13 cellular contexts compared by ENCODE assay signal in the genomic region with DNA sequence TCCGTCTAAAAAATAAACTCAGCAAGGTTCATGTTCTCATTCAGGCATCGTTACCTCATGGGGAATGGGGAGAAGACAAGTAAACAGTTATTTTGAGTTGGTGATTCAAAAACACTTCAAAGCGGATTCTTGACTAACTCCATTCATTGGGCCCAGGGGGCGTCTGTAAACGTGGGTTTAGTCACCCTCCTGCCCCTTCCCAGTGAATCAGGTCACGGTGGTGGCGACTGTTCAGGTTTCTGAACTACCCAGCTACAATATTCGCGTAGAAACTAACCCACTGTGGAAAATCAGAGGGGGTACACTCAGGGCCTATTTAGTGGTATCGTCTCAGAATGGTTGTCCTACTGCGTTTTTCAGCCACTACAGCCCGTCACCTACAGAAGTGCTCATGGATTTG. TPM values are rescaled to one million over a fixed set of nuclear protein-coding genes. Genes with fewer than 3 reads are reported as not detected.
DNase-seq lines count a peak whose midpoint lies in the region; ATAC-seq and TF ChIP-seq lines count a peak whose summit lies in the region.
"Had no signal": no experiment of that assay in that cellular context is flagged by ENCODE, and none has a peak within 500 bp of the region (broad histone marks: within the 10 kb centered on the region; RNA-seq: fewer than 3 reads in every experiment).

No MANE protein-coding gene starts in this region.

- peaks cover 68% of the 10 kb centered on the region for H3F3A ChIP-seq in neural progenitor cell (ENCODE audit: low read depth)

- H3K4me2 ChIP-seq in neural progenitor cell, result peak overlapping the region; percentile 86

- intact Hi-C loops in CD4-positive, alpha-beta T cell (cut with DNase I, micrococcal nuclease), result no loop called here
- intact Hi-C loops in natural killer cell (cut with micrococcal nuclease), result no loop called here

- no peak for TF ChIP-seq CTCF in CD4-positive, alpha-beta T cell (IDR thresholded peaks at IDR 0.05)
- TF ChIP-seq CTCF in neural progenitor cell (IDR thresholded peaks at IDR 0.05) (no peak), natural killer cell (IDR thresholded peaks at IDR 0.05) (no peak)

- no peaks in the 10 kb centered on the region for H3K9me3 Mint-ChIP-seq in CD4-positive, alpha-beta T cell
- H3K9me3 Mint-ChIP-seq in neural progenitor cell (peaks cover 13% of the 10 kb centered on the region), natural killer cell (no peaks in the 10 kb centered on the region)

- no peak overlapping the region for H3K27ac ChIP-seq in CD4-positive, alpha-beta T cell (ENCODE audit: low read depth, low read length)
- H3K27ac ChIP-seq in HUES6 (ENCODE audit: low read depth, low read length) (no peak overlapping the region), ectodermal cell (ENCODE audit: insufficient read depth, low read depth, low read length, poor library complexity, severe bottlenecking) (no peak overlapping the region), neural progenitor cell (no peak overlapping the region)

- H2AFZ ChIP-seq in neural progenitor cell (replicated peaks), result no peak overlapping the region

- H3K27me3 Mint-ChIP-seq in CD4-positive, alpha-beta T cell, result peaks cover 30% of the 10 kb centered on the region
- H3K27me3 Mint-ChIP-seq in neural progenitor cell (ENCODE audit: insufficient read depth, low read depth), result peaks cover 65% of the 10 kb centered on the region
- H3K27me3 Mint-ChIP-seq in natural killer cell (ENCODE audit: low read depth in 2 of 2), result peaks cover 49 to 75% of the 10 kb centered on the region in 2 donors

- POLR2A ChIA-PET in CD4-positive, alpha-beta T cell (lab: Charles Lee), result interaction anchor here (1.0 to 1.8 kb wide), 2 partner anchors 55 to 137 kb away, joined by 3 to 7 read pairs; no protein-coding TSS in a partner anchor

- H3K9me3 ChIP-seq in CD4-positive, alpha-beta T cell (ENCODE audit: control insufficient read depth, low read length), result no peaks in the 10 kb centered on the region
- no peaks in the 10 kb centered on the region for H3K9me3 ChIP-seq in HUES6 (ENCODE audit: control insufficient read depth, insufficient read depth, low read depth, low read length)
- no peaks in the 10 kb centered on the region for H3K9me3 ChIP-seq in ectodermal cell (ENCODE audit: control insufficient read depth, low read length)
- H3K9me3 ChIP-seq in neural progenitor cell (ENCODE audit: low read depth), result no peaks in the 10 kb centered on the region

- H3K4me1 Mint-ChIP-seq in CD4-positive, alpha-beta T cell (ENCODE audit: low read depth), result peaks cover 84% of the 10 kb centered on the region
- H3K4me1 Mint-ChIP-seq in neural progenitor cell (peaks cover 51% of the 10 kb centered on the region), natural killer cell (peaks cover 53 to 75% of the 10 kb centered on the region in 2 donors)

- H3K36me3 ChIP-seq in HUES6 (ENCODE audit: control insufficient read depth, insufficient read depth, low read length), result no peaks in the 10 kb centered on the region
- no peaks in the 10 kb centered on the region for H3K36me3 ChIP-seq in ectodermal cell (ENCODE audit: control insufficient read depth, insufficient read depth, low read length)
- no peaks in the 10 kb centered on the region for H3K36me3 ChIP-seq in neural progenitor cell

- CTCF ChIA-PET in CD4-positive, alpha-beta T cell (lab: Charles Lee), result interaction anchor here (1.0 to 1.2 kb wide), 2 partner anchors 16 to 56 kb away, joined by 3 to 4 read pairs; no protein-coding TSS in a partner anchor

- DNase-seq in CD4-positive, alpha-beta T cell, result no peak
- DNase-seq in neural progenitor cell (ENCODE audit: low spot score) (peak; percentile 12), NCI-H2107 (lab: John Stamatoyannopoulos, UW) (no peak), natural killer cell (no peak), NCI-H2171 treated with DMSO at 0.1 percent for 48 hours (lab: John Stamatoyannopoulos, UW) (no peak), cerebellar cortex (ENCODE audit: low spot score) (no peak)
- DNase-seq: left ventricle myocardium superior, NCI-H226 had no signal

- H3K36me3 Mint-ChIP-seq in CD4-positive, alpha-beta T cell (ENCODE audit: low read depth), result peaks cover 22% of the 10 kb centered on the region
- H3K36me3 Mint-ChIP-seq in neural progenitor cell (peaks cover 6% of the 10 kb centered on the region), natural killer cell (no peaks in the 10 kb centered on the region)

- peaks cover 43% of the 10 kb centered on the region for H4K20me1 ChIP-seq in neural progenitor cell (ENCODE audit: low read depth)

- H3K79me2 ChIP-seq in neural progenitor cell (ENCODE audit: low read depth), result no peaks in the 10 kb centered on the region

- ATAC-seq in CD4-positive, alpha-beta T cell (ENCODE audit: poor library complexity), result no peak
- no peak for ATAC-seq in natural killer cell
- ATAC-seq: activated CD4-positive, CD25-positive, alpha-beta regulatory T cell treated with anti-CD3 and anti-CD28 coated beads, Interleukin-2, amount 50 U/mL, for 24 hours had no signal

- peak overlapping the region; percentile 18 for H3K9ac ChIP-seq in HUES6 (ENCODE audit: low read length)
- no peak overlapping the region for H3K9ac ChIP-seq in neural progenitor cell

- peak overlapping the region; percentile 90 for H3K4me3 Mint-ChIP-seq in CD4-positive, alpha-beta T cell
- H3K4me3 Mint-ChIP-seq in neural progenitor cell (peak overlapping the region; percentile 91), natural killer cell (no peak overlapping the region)

- H3K27ac Mint-ChIP-seq in CD4-positive, alpha-beta T cell, result peak overlapping the region; percentile 98
- no peak overlapping the region for H3K27ac Mint-ChIP-seq in neural progenitor cell
- H3K27ac Mint-ChIP-seq in natural killer cell, result no peak overlapping the region

- H3K27me3 ChIP-seq in CD4-positive, alpha-beta T cell (ENCODE audit: control insufficient read depth, insufficient read depth, low read length), result peaks cover 19% of the 10 kb centered on the region
- H3K27me3 ChIP-seq in HUES6 (ENCODE audit: control insufficient read depth, insufficient read depth, low read length), result peaks cover 44% of the 10 kb centered on the region
- peaks cover 54% of the 10 kb centered on the region for H3K27me3 ChIP-seq in ectodermal cell (ENCODE audit: control insufficient read depth, insufficient read depth, low read length, poor library complexity, severe bottlenecking)
- H3K27me3 ChIP-seq in neural progenitor cell, result peaks cover 97% of the 10 kb centered on the region

- H3K4me1 ChIP-seq in HUES6 (ENCODE audit: control insufficient read depth, insufficient read depth, low read length), result peaks cover 16% of the 10 kb centered on the region
- peaks cover 12% of the 10 kb centered on the region for H3K4me1 ChIP-seq in ectodermal cell (ENCODE audit: control insufficient read depth, insufficient read depth, low read length)
- H3K4me1 ChIP-seq in neural progenitor cell, result peaks cover 15% of the 10 kb centered on the region

- WGBS in ectodermal cell, 2 experiments, result 56 to 60% methylated on average over 12 of the region's 12 CpGs

- peak overlapping the region; percentile 85 for H3K4me3 ChIP-seq in HUES6 (ENCODE audit: low read depth, low read length)
- H3K4me3 ChIP-seq in ectodermal cell (ENCODE audit: insufficient read depth, low read depth, low read length), result peak overlapping the region; percentile 48
- peak overlapping the region; percentile 71 for H3K4me3 ChIP-seq in neural progenitor cell

RNA-seq across cellular contexts. Expression of a gene that starts 15.2 kb away (rescaled TPM):
- total RNA-seq in CD4-positive, alpha-beta T cell, result not detected
- polyA plus RNA-seq in ectodermal cell (2013, experiment 1 of 4), result not detected
- not detected for polyA plus RNA-seq in ectodermal cell (2013, experiment 2 of 4)
- not detected for polyA plus RNA-seq in ectodermal cell (2013, experiment 3 of 4)
- polyA plus RNA-seq in ectodermal cell (2013, experiment 4 of 4), result not detected
- not detected in 2 replicates for total RNA-seq in neural progenitor cell (ENCODE audit: low replicate concordance)
- not detected for total RNA-seq in natural killer cell
- total RNA-seq: left ventricle myocardium superior, LHCN-M2, Right ventricle myocardium inferior had no signal

RNA-seq across cellular contexts. Expression of a gene that starts 35.1 kb away (rescaled TPM):
- not detected for total RNA-seq in CD4-positive, alpha-beta T cell
- polyA plus RNA-seq in ectodermal cell (2013, experiment 1 of 4), result not detected
- not detected for polyA plus RNA-seq in ectodermal cell (2013, experiment 2 of 4)
- not detected for polyA plus RNA-seq in ectodermal cell (2013, experiment 3 of 4)
- not detected for polyA plus RNA-seq in ectodermal cell (2013, experiment 4 of 4)
- not detected in 2 replicates for total RNA-seq in neural progenitor cell (ENCODE audit: low replicate concordance)
- not detected for total RNA-seq in natural killer cell
- total RNA-seq: left ventricle myocardium superior, LHCN-M2, Right ventricle myocardium inferior had no signal

RNA-seq across cellular contexts. Expression of a gene that starts 38.5 kb away (rescaled TPM):
- total RNA-seq in CD4-positive, alpha-beta T cell, result not detected
- not detected for polyA plus RNA-seq in ectodermal cell (2013, experiment 1 of 4)
- not detected for polyA plus RNA-seq in ectodermal cell (2013, experiment 2 of 4)
- not detected for polyA plus RNA-seq in ectodermal cell (2013, experiment 3 of 4)
- polyA plus RNA-seq in ectodermal cell (2013, experiment 4 of 4), result not detected
- total RNA-seq in neural progenitor cell (ENCODE audit: low replicate concordance) (not detected in 2 replicates), natural killer cell (not detected)
- total RNA-seq: left ventricle myocardium superior, LHCN-M2, Right ventricle myocardium inferior had no signal

RNA-seq across cellular contexts. Expression of a gene that starts 58.1 kb away (rescaled TPM):
- total RNA-seq in CD4-positive, alpha-beta T cell, result under 1 TPM; 0.11 to 0.38 TPM
- polyA plus RNA-seq in ectodermal cell (2013, experiment 1 of 4), result not detected
- polyA plus RNA-seq in ectodermal cell (2013, experiment 2 of 4), result 0.59 TPM
- polyA plus RNA-seq in ectodermal cell (2013, experiment 3 of 4), result 1.5 TPM
- 0.57 TPM for polyA plus RNA-seq in ectodermal cell (2013, experiment 4 of 4)
- total RNA-seq in neural progenitor cell (ENCODE audit: low replicate concordance), result 2.0 and 2.1 TPM in 2 replicates
- under 1 TPM in 2 of 3 donors, not detected in 1; 0.60 to 0.68 TPM for total RNA-seq in natural killer cell
